ENCODE assay signal across 25 cellular contexts in the genomic region with DNA sequence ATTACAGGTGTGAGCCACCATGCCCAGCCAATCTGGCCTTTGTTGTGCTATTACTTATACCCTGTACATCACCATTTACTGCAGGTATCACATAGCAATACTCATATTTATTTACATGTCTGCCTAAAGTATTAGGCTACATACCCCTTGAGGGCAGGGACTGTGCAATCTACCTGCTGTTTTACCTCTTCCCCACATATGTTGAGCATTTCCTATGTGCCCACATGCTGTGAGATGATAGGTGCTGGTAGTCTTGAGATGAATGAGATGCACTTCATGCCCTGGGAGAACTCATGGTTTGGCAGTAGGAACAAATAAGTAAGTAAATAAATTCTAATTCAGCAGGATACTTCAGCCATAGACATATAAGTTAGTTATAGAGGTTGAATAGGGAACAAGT.
"Had no signal": no experiment of that assay in that cellular context is flagged by ENCODE, and none has a peak within 500 bp of the region (broad histone marks: within the 10 kb centered on the region; RNA-seq: fewer than 3 reads in every experiment).

No MANE protein-coding gene starts in this region.

- H3K27ac Mint-ChIP-seq: memory B cell, progenitor cell of endocrine pancreas, type B pancreatic cell had no signal

- H3K9me3 Mint-ChIP-seq: type B pancreatic cell had no signal

- H3K36me3 ChIP-seq: left ventricle myocardium inferior, ovary, right atrium auricular region, right lobe of liver, thoracic aorta, tibial artery, uterus had no signal

- DNase-seq: islet precursor cell; left ventricle myocardium inferior; midbrain; mucosa of descending colon; naive thymus-derived CD4-positive, alpha-beta T cell; ovary; right lobe of liver; stimulated activated CD4-positive, alpha-beta T cell treated with anti-CD3 and anti-CD28 coated beads, Interleukin-1b, Interleukin-23, amount 100 ng/mL, for 48 hours; stimulated activated CD4-positive, alpha-beta T cell treated with anti-CD3 and anti-CD28 coated beads, Interleukin-2, amount 100 ng/mL, for 48 hours; stimulated activated CD4-positive, alpha-beta T cell treated with anti-CD3 and anti-CD28 coated beads, Interleukin-4, amount 100 ng/mL, for 4 hours; stimulated activated CD8-positive, alpha-beta memory T cell treated with anti-CD3 and anti-CD28 coated beads, Interleukin-4, amount 100 ng/mL, for 48 hours; stimulated activated naive CD4-positive, alpha-beta T cell; tibial artery; uterus had no signal

- H3K4me3 ChIP-seq: hepatocyte, left ventricle myocardium inferior, lung, mucosa of descending colon, ovary, right atrium auricular region, right lobe of liver, smooth muscle cell, suprapubic skin, thoracic aorta, tibial artery, uterus had no signal

- H3K27me3 ChIP-seq: hepatocyte, ovary, right atrium auricular region, right lobe of liver, suprapubic skin, tibial artery, uterus had no signal

- H3K9me3 ChIP-seq: left ventricle myocardium inferior, mucosa of descending colon, ovary, right atrium auricular region, right lobe of liver, suprapubic skin, thoracic aorta, tibial artery, uterus had no signal

- H3K27me3 Mint-ChIP-seq: memory B cell; naive thymus-derived CD4-positive, alpha-beta T cell; natural killer cell treated with Interleukin-12 subunit alpha and Interleukin-12 subunit beta and Interleukin-15 and Interleukin-18, amount 100 ng/mL, for 72 hours; stimulated activated naive CD8-positive, alpha-beta T cell treated with anti-CD3 and anti-CD28 coated beads, Interleukin-15, Interleukin-2, amounts not matched to agents 100 ng/mL and 50 ng/mL, for 24 hours; type B pancreatic cell had no signal

- H3K4me1 ChIP-seq: uterus had no signal

- ATAC-seq: mucosa of descending colon; naive thymus-derived CD4-positive, alpha-beta T cell; natural killer cell treated with Interleukin-12 subunit alpha and Interleukin-12 subunit beta and Interleukin-15 and Interleukin-18, amount 100 ng/mL, for 72 hours; right lobe of liver had no signal

- H3K4me3 Mint-ChIP-seq: memory B cell; naive thymus-derived CD4-positive, alpha-beta T cell; stimulated activated naive CD8-positive, alpha-beta T cell treated with anti-CD3 and anti-CD28 coated beads, Interleukin-15, Interleukin-2, amounts not matched to agents 100 ng/mL and 50 ng/mL, for 24 hours; type B pancreatic cell had no signal

- H3K79me2 ChIP-seq: hepatocyte had no signal

- H3K27ac ChIP-seq: hepatocyte, left ventricle myocardium inferior, ovary, right atrium auricular region, right lobe of liver, suprapubic skin, thoracic aorta, tibial artery, uterus had no signal

- H3K4me2 ChIP-seq: hepatocyte, smooth muscle cell had no signal

- H2AFZ ChIP-seq: hepatocyte had no signal
